Comparison of ENCODE assay signal across 8 cellular contexts in genomic region chr15:90387534-90388461, GRCh38. TPM values are rescaled to one million over a fixed set of nuclear protein-coding genes. Genes with fewer than 3 reads are reported as not detected.
DNase-seq lines count a peak whose midpoint lies in the region; ATAC-seq and TF ChIP-seq lines count a peak whose summit lies in the region.

A gene with protein sequence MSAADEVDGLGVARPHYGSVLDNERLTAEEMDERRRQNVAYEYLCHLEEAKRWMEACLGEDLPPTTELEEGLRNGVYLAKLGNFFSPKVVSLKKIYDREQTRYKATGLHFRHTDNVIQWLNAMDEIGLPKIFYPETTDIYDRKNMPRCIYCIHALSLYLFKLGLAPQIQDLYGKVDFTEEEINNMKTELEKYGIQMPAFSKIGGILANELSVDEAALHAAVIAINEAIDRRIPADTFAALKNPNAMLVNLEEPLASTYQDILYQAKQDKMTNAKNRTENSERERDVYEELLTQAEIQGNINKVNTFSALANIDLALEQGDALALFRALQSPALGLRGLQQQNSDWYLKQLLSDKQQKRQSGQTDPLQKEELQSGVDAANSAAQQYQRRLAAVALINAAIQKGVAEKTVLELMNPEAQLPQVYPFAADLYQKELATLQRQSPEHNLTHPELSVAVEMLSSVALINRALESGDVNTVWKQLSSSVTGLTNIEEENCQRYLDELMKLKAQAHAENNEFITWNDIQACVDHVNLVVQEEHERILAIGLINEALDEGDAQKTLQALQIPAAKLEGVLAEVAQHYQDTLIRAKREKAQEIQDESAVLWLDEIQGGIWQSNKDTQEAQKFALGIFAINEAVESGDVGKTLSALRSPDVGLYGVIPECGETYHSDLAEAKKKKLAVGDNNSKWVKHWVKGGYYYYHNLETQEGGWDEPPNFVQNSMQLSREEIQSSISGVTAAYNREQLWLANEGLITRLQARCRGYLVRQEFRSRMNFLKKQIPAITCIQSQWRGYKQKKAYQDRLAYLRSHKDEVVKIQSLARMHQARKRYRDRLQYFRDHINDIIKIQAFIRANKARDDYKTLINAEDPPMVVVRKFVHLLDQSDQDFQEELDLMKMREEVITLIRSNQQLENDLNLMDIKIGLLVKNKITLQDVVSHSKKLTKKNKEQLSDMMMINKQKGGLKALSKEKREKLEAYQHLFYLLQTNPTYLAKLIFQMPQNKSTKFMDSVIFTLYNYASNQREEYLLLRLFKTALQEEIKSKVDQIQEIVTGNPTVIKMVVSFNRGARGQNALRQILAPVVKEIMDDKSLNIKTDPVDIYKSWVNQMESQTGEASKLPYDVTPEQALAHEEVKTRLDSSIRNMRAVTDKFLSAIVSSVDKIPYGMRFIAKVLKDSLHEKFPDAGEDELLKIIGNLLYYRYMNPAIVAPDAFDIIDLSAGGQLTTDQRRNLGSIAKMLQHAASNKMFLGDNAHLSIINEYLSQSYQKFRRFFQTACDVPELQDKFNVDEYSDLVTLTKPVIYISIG (N-terminal part only) (plus strand): TSS chr15:90388242. CDS start chr15:90388342, 100 bp downstream.

- H3F3A ChIP-seq in SK-N-SH (replicated peaks; ENCODE audit: insufficient read depth): peaks cover 12% of the 10 kb centered on the region

- H3K4me1 ChIP-seq in SK-N-SH (ENCODE audit: control insufficient read depth in 1 of 2, insufficient read depth in 2 of 2, low read depth in 1 of 2, low read length in 1 of 2) (peaks cover 3 to 16% of the 10 kb centered on the region in 2 experiments; a peak in 3 of 4 replicates), osteoblast (ENCODE audit: insufficient read depth, low read length) (peaks cover 13% of the 10 kb centered on the region), thoracic aorta (ENCODE audit: control insufficient read depth in 1 of 2, low read depth in 2 of 2) (peaks cover 28 to 42% of the 10 kb centered on the region in 2 donors)

- peak within 1 kb of the TSS; percentile 99 for H3K9ac ChIP-seq in SK-N-SH

- peak within 1 kb of the TSS; percentile 90 for H3K4me2 ChIP-seq in SK-N-SH
- H3K4me2 ChIP-seq in osteoblast (ENCODE audit: insufficient read depth, low read length): peak within 1 kb of the TSS; percentile 98

- H2AFZ ChIP-seq in SK-N-SH (ENCODE audit: low read depth) (peak within 1 kb of the TSS; percentile 99; the same call in 1 of the 2 replicates), osteoblast (ENCODE audit: low read length) (peak within 1 kb of the TSS; percentile 98)

- H3K4me3 Mint-ChIP-seq in activated naive CD4-positive, alpha-beta T cell treated with anti-CD3 and anti-CD28 coated beads, Interleukin-2, amount 50 U/mL, for 24 hours: peak within 1 kb of the TSS; percentile 91

- H3K9me2 ChIP-seq in SK-N-SH: no peaks in the 10 kb centered on the region

- H3K27ac Mint-ChIP-seq in activated naive CD4-positive, alpha-beta T cell treated with anti-CD3 and anti-CD28 coated beads, Interleukin-2, amount 50 U/mL, for 24 hours: peak within 1 kb of the TSS; percentile 90

- ATAC-seq in HG02571 (IDR thresholded peaks at IDR 0.05; ENCODE audit: unreplicated experiment) (peak; percentile 92), thoracic aorta (ENCODE audit: insufficient number of reproducible peaks, low FRiP score, low read depth) (peak; percentile 94)

- TF ChIP-seq EP300 in SK-N-SH (IDR thresholded peaks at IDR 0.05; ENCODE audit: borderline replicate concordance in 1 of 2, low read depth in 1 of 2, low read length in 1 of 2): no peak

- TF ChIP-seq CTCF in SK-N-SH (IDR thresholded peaks at IDR 0.05): no peak
- TF ChIP-seq CTCF in osteoblast (IDR thresholded peaks at IDR 0.05; ENCODE audit: extremely low read depth, low read depth, low read length): no peak
- no peak for TF ChIP-seq CTCF in thoracic aorta (IDR thresholded peaks at IDR 0.05)

- H3K36me3 ChIP-seq in SK-N-SH (replicated peaks in 1 of 2; ENCODE audit: control insufficient read depth in 1 of 2, insufficient read depth in 2 of 2, low read length in 1 of 2) (peaks cover 7 to 22% of the 10 kb centered on the region in 2 experiments), osteoblast (ENCODE audit: insufficient read depth, low read length) (peaks cover 20% of the 10 kb centered on the region), thoracic aorta (peaks cover 5% of the 10 kb centered on the region)

- POLR2A ChIA-PET in SK-N-SH (lab: Yijun Ruan, JAX): interaction anchor here (0.5 to 1.0 kb wide), 4 partner anchors 16 to 110 kb away, joined by 3 read pairs; no protein-coding TSS in a partner anchor

- H3K36me3 Mint-ChIP-seq in activated naive CD4-positive, alpha-beta T cell treated with anti-CD3 and anti-CD28 coated beads, Interleukin-2, amount 50 U/mL, for 24 hours: peaks cover 10% of the 10 kb centered on the region

- H3K4me3 ChIP-seq in SK-N-SH (ENCODE audit: low read depth in 2 of 2, low read length in 1 of 2) (peak within 1 kb of the TSS; percentile 77 to 95), osteoblast (ENCODE audit: insufficient read depth, low read length) (peak within 1 kb of the TSS; percentile 74), thoracic aorta (peak within 1 kb of the TSS; percentile 90)

- H3K27ac ChIP-seq in SK-N-SH (ENCODE audit: low read depth in 2 of 2, low read length in 1 of 2): peak within 1 kb of the TSS; percentile 80 to 82
- peak within 1 kb of the TSS; percentile 84 for H3K27ac ChIP-seq in osteoblast (ENCODE audit: low read depth, low read length)
- H3K27ac ChIP-seq in thoracic aorta: peak within 1 kb of the TSS; percentile 98

- H4K20me1 ChIP-seq in SK-N-SH (ENCODE audit: insufficient read depth) (peaks cover 34% of the 10 kb centered on the region), osteoblast (ENCODE audit: insufficient read depth, low read length) (peaks cover 13% of the 10 kb centered on the region)

- DNase-seq in GM04504 (ENCODE audit: low read depth) (peak; percentile 90), NCI-H1048 (lab: John Stamatoyannopoulos, UW) (peak; percentile 93), SK-N-SH (peak; percentile 99), glomerular visceral epithelial cell (ENCODE audit: extremely low spot score) (peak; percentile 98), osteoblast (ENCODE audit: insufficient read length, low spot score, missing footprints) (peak; percentile 97), thoracic aorta (ENCODE audit: low spot score) (peak; percentile 93)

- 25% methylated on average over 7 of the region's 62 CpGs for WGBS in SK-N-SH (ENCODE audit: low lambda C conversion rate)

- no peaks in the 10 kb centered on the region for H3K9me3 ChIP-seq in SK-N-SH
- no peaks in the 10 kb centered on the region for H3K9me3 ChIP-seq in osteoblast (ENCODE audit: low read depth, low read length)
- no peaks in the 10 kb centered on the region for H3K9me3 ChIP-seq in thoracic aorta

- H3K4me1 Mint-ChIP-seq in activated naive CD4-positive, alpha-beta T cell treated with anti-CD3 and anti-CD28 coated beads, Interleukin-2, amount 50 U/mL, for 24 hours: peaks cover 46% of the 10 kb centered on the region

- TF ChIP-seq RAD21 in SK-N-SH (IDR thresholded peaks at IDR 0.05; ENCODE audit: low read length): no peak

- H3K27me3 Mint-ChIP-seq in activated naive CD4-positive, alpha-beta T cell treated with anti-CD3 and anti-CD28 coated beads, Interleukin-2, amount 50 U/mL, for 24 hours: no peaks in the 10 kb centered on the region

- CTCF ChIA-PET in SK-N-SH (lab: Yijun Ruan, JAX): interaction anchor here (2.0 to 2.1 kb wide), 2 partner anchors 68 to 95 kb away, joined by 7 to 10 read pairs; no protein-coding TSS in a partner anchor

- no peaks in the 10 kb centered on the region for H3K9me3 Mint-ChIP-seq in activated naive CD4-positive, alpha-beta T cell treated with anti-CD3 and anti-CD28 coated beads, Interleukin-2, amount 50 U/mL, for 24 hours

- H3K79me2 ChIP-seq in SK-N-SH (ENCODE audit: insufficient read depth): peaks cover 43% of the 10 kb centered on the region
- peaks cover 47% of the 10 kb centered on the region for H3K79me2 ChIP-seq in osteoblast (ENCODE audit: insufficient read depth, low read length)

- H3K27me3 ChIP-seq in SK-N-SH (ENCODE audit: insufficient read depth): no peaks in the 10 kb centered on the region
- no peaks in the 10 kb centered on the region for H3K27me3 ChIP-seq in osteoblast (ENCODE audit: insufficient read depth, low read length)
- no peaks in the 10 kb centered on the region for H3K27me3 ChIP-seq in thoracic aorta (replicated peaks; ENCODE audit: insufficient read depth)

TF ChIP-seq in SK-N-SH, 30 proteins besides CTCF, POLR2A, EP300 and RAD21 (continues in another document):
- TF ChIP-seq, protein P1, sequence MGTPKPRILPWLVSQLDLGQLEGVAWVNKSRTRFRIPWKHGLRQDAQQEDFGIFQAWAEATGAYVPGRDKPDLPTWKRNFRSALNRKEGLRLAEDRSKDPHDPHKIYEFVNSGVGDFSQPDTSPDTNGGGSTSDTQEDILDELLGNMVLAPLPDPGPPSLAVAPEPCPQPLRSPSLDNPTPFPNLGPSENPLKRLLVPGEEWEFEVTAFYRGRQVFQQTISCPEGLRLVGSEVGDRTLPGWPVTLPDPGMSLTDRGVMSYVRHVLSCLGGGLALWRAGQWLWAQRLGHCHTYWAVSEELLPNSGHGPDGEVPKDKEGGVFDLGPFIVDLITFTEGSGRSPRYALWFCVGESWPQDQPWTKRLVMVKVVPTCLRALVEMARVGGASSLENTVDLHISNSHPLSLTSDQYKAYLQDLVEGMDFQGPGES (IDR thresholded peaks at IDR 0.05; ENCODE audit: low read depth, low read length): no peak
- no peak for TF ChIP-seq EZH2phosphoT487 (IDR thresholded peaks at IDR 0.05; ENCODE audit: borderline replicate concordance, low read depth)
- TF ChIP-seq YY1 (IDR thresholded peaks at IDR 0.05; ENCODE audit: low read depth): peak; percentile 78
- no peak for TF ChIP-seq SMC3 (IDR thresholded peaks at IDR 0.05; ENCODE audit: low read depth, low read length)
- no peak for TF ChIP-seq RFX5 (IDR thresholded peaks at IDR 0.05; ENCODE audit: low read length)
- no peak for TF ChIP-seq FOXM1 (IDR thresholded peaks at IDR 0.05; ENCODE audit: low read depth)
- no peak for TF ChIP-seq PBX3 (IDR thresholded peaks at IDR 0.05)
- TF ChIP-seq NFIC (IDR thresholded peaks at IDR 0.05; ENCODE audit: borderline replicate concordance): no peak
- TF ChIP-seq CHD2 (IDR thresholded peaks at IDR 0.05; ENCODE audit: low read length, partially characterized antibody): no peak

RNA-seq across cellular contexts. Expression of the gene that starts here (rescaled TPM):
- polyA plus RNA-seq in SK-N-SH (2012; rRNA removed): 51.8 and 56.5 TPM in 2 replicates
- 36.4 and 55.5 TPM in 2 replicates for polyA plus RNA-seq in SK-N-SH (2012; cell fraction: cytosol; rRNA removed)
- 113 and 182 TPM in 2 replicates for polyA plus RNA-seq in SK-N-SH (2012; cell fraction: nucleus; rRNA removed)
- total RNA-seq in osteoblast (259 and 273 TPM in 2 replicates), thoracic aorta (100 to 1,000 TPM; 280 to 340 TPM)

Comparison
In these comparisons a context has a peak if more than half of its experiments do, and no peak if none do; other contexts are left out.
1. Peak in every context shown above with its lines: DNase-seq, ATAC-seq, H3K4me3 ChIP-seq and H3K27ac ChIP-seq.